ENCODE assay signal across 23 cellular contexts in genomic region chr1:48760889-48761288, GRCh38. TPM values are rescaled to one million over a fixed set of nuclear protein-coding genes. Genes with fewer than 3 reads are reported as not detected.
DNase-seq lines count a peak whose midpoint lies in the region; ATAC-seq, FAIRE-seq and TF ChIP-seq lines count a peak whose summit lies in the region.
"Had no signal": no experiment of that assay in that cellular context is flagged by ENCODE, and none has a peak within 500 bp of the region (broad histone marks: within the 10 kb centered on the region; RNA-seq: fewer than 3 reads in every experiment).

No MANE protein-coding gene starts in this region.

- H3F3A ChIP-seq in SK-N-SH (replicated peaks; ENCODE audit: insufficient read depth), result no peaks in the 10 kb centered on the region

- no peaks in the 10 kb centered on the region for H3K9me2 ChIP-seq in SK-N-SH

- H3K36me3 Mint-ChIP-seq in astrocyte (ENCODE audit: low read depth, unreplicated experiment) (peaks cover 2% of the 10 kb centered on the region), nephron progenitor cell (ENCODE audit: low read depth) (peaks cover 73% of the 10 kb centered on the region)

- no peak overlapping the region for H3K4me3 ChIP-seq in SK-N-SH (ENCODE audit: low read depth in 2 of 2, low read length in 1 of 2)
- no peak overlapping the region for H3K4me3 ChIP-seq in astrocyte (ENCODE audit: insufficient read depth, low read depth, low read length)
- H3K4me3 ChIP-seq in foreskin fibroblast (ENCODE audit: low read depth in 1 of 2, low read length in 2 of 2), result peak overlapping the region in 1 of 2 donors; percentile 1
- H3K4me3 ChIP-seq in lower leg skin (ENCODE audit: low read depth, poor library complexity, severe bottlenecking), result no peak overlapping the region
- H3K4me3 ChIP-seq: HAP-1 had no signal

- no peaks in the 10 kb centered on the region for H3K79me2 ChIP-seq in SK-N-SH (ENCODE audit: insufficient read depth)
- H3K79me2 ChIP-seq in astrocyte (ENCODE audit: insufficient read depth, low read length), result no peaks in the 10 kb centered on the region

- H3K27me3 Mint-ChIP-seq in astrocyte (ENCODE audit: low read depth, unreplicated experiment) (peaks cover 2% of the 10 kb centered on the region), nephron progenitor cell (ENCODE audit: low read depth, poor library complexity) (peaks cover 2% of the 10 kb centered on the region)

- peaks cover 4% of the 10 kb centered on the region for H3K4me1 Mint-ChIP-seq in astrocyte (ENCODE audit: low read depth, unreplicated experiment)
- no peaks in the 10 kb centered on the region for H3K4me1 Mint-ChIP-seq in nephron progenitor cell
- H3K4me1 Mint-ChIP-seq: CD4-positive, CD25-positive, alpha-beta regulatory T cell had no signal

- H3K4me2 ChIP-seq in SK-N-SH (peak overlapping the region; percentile 32; the same call in 1 of the 2 replicates), astrocyte (ENCODE audit: low read length) (peak overlapping the region; percentile 6)

- no peak; the same call in 2 of the 3 replicates for ATAC-seq in SK-N-SH treated with all-trans-retinoic acid at 6 μM for 48 hours
- no peak for ATAC-seq in GM18861 (IDR thresholded peaks at IDR 0.05; ENCODE audit: unreplicated experiment)
- ATAC-seq: Panc1 had no signal

- H3K27ac ChIP-seq in SK-N-SH (ENCODE audit: low read depth in 2 of 2, low read length in 1 of 2), result peak overlapping the region in 1 of 2 experiments; percentile 44; a peak in 1 of 4 replicates
- H3K27ac ChIP-seq in astrocyte (ENCODE audit: low read depth, low read length), result no peak overlapping the region
- H3K27ac ChIP-seq: 22Rv1 had no signal

- TF ChIP-seq RAD21 in SK-N-SH (IDR thresholded peaks at IDR 0.05; ENCODE audit: low read length), result no peak

- H3K4me3 Mint-ChIP-seq in astrocyte (ENCODE audit: unreplicated experiment), result no peak overlapping the region
- no peak overlapping the region for H3K4me3 Mint-ChIP-seq in nephron progenitor cell
- H3K4me3 Mint-ChIP-seq: CD4-positive, CD25-positive, alpha-beta regulatory T cell had no signal

- H3K9me3 Mint-ChIP-seq in astrocyte (ENCODE audit: unreplicated experiment) (peaks cover 2% of the 10 kb centered on the region), nephron progenitor cell (no peaks in the 10 kb centered on the region)

- H3K9me3 ChIP-seq in SK-N-SH (no peaks in the 10 kb centered on the region), astrocyte (ENCODE audit: insufficient read depth, low read depth, low read length) (no peaks in the 10 kb centered on the region)
- H3K9me3 ChIP-seq: HAP-1 had no signal

- no peak for DNase-seq in SK-N-SH
- no peak for DNase-seq in astrocyte (ENCODE audit: low read depth)
- peak; percentile 5 to 70 for DNase-seq in foreskin fibroblast
- no peak for DNase-seq in DMS 273 treated with DMSO at 0.1 percent for 48 hours (lab: John Stamatoyannopoulos, UW)
- no peak for DNase-seq in nephron progenitor cell
- DNase-seq in lower leg skin (ENCODE audit: low spot score in 2 of 2), result no peak
- DNase-seq: ACHN; CD4-positive, CD25-positive, alpha-beta regulatory T cell; DMS79 treated with DMSO at 0.1 percent for 48 hours; KBM-7; MM.1S; NCI-H1048; NCI-H1417 treated with DMSO at 0.1 percent for 48 hours; NCI-H187; NCI-H446 treated with DMSO at 0.1 percent for 48 hours; NCI-H526 treated with DMSO at 0.1 percent for 48 hours; SIG-M5 had no signal

- CTCF ChIA-PET in SK-N-SH (lab: Yijun Ruan, JAX), result interaction anchor here (1.4 kb wide), 1 partner anchor 1588 kb away, joined by 4 read pairs; no protein-coding TSS in a partner anchor

- intact Hi-C loops in lower leg skin (cut with DNase I; ENCODE audit: low total_unique reads), result no loop called here

- TF ChIP-seq POLR2A in lower leg skin (IDR thresholded peaks at IDR 0.05), result no peak

- H3K27ac Mint-ChIP-seq in astrocyte (ENCODE audit: unreplicated experiment) (no peak overlapping the region), nephron progenitor cell (no peak overlapping the region)
- H3K27ac Mint-ChIP-seq: CD4-positive, CD25-positive, alpha-beta regulatory T cell had no signal

- H3K4me1 ChIP-seq in SK-N-SH (ENCODE audit: control insufficient read depth in 1 of 2, insufficient read depth in 2 of 2, low read depth in 1 of 2, low read length in 1 of 2), result peaks cover 3 to 9% of the 10 kb centered on the region in 2 experiments; a peak in 3 of 4 replicates
- peaks cover 15% of the 10 kb centered on the region for H3K4me1 ChIP-seq in astrocyte (ENCODE audit: insufficient read depth, low read length)
- H3K4me1 ChIP-seq: HAP-1 had no signal

- POLR2A ChIA-PET in SK-N-SH (lab: Yijun Ruan, JAX), result no interaction called here

- 68% methylated on average over 8 of the region's 8 CpGs for WGBS in SK-N-SH (ENCODE audit: low lambda C conversion rate)
- 55 to 79% methylated on average over 8 of the region's 8 CpGs for WGBS in lower leg skin, 2 donors

- H3K36me3 ChIP-seq in SK-N-SH (replicated peaks in 1 of 2; ENCODE audit: control insufficient read depth in 1 of 2, insufficient read depth in 2 of 2, low read length in 1 of 2), result peaks cover 9 to 50% of the 10 kb centered on the region in 2 experiments
- no peaks in the 10 kb centered on the region for H3K36me3 ChIP-seq in astrocyte (ENCODE audit: insufficient read depth, low read length)
- H3K36me3 ChIP-seq: HAP-1 had no signal

- H2AFZ ChIP-seq in SK-N-SH (ENCODE audit: low read depth) (no peak overlapping the region), astrocyte (ENCODE audit: low read depth, low read length) (no peak overlapping the region)

- no peak for TF ChIP-seq EP300 in SK-N-SH (IDR thresholded peaks at IDR 0.05; ENCODE audit: borderline replicate concordance in 1 of 2, low read depth in 1 of 2, low read length in 1 of 2)

- no peaks in the 10 kb centered on the region for H4K20me1 ChIP-seq in SK-N-SH (ENCODE audit: insufficient read depth)
- H4K20me1 ChIP-seq in astrocyte (ENCODE audit: insufficient read depth, low read length), result no peaks in the 10 kb centered on the region

- H3K9ac ChIP-seq in SK-N-SH (no peak overlapping the region), astrocyte (ENCODE audit: low read length) (no peak overlapping the region)

- FAIRE-seq in astrocyte (lab: Jason Lieb, UNC), result no peak

- no peaks in the 10 kb centered on the region for H3K27me3 ChIP-seq in SK-N-SH (ENCODE audit: insufficient read depth)
- H3K27me3 ChIP-seq in astrocyte (ENCODE audit: insufficient read depth, low read length), result no peaks in the 10 kb centered on the region

- TF ChIP-seq CTCF in SK-N-SH (IDR thresholded peaks at IDR 0.05) (no peak), astrocyte (IDR thresholded peaks at IDR 0.05; ENCODE audit: insufficient read depth, low read depth, low read length) (no peak), foreskin fibroblast (IDR thresholded peaks at IDR 0.05; ENCODE audit: low read depth, low read length) (no peak), nephron progenitor cell (IDR thresholded peaks at IDR 0.05) (no peak), lower leg skin (IDR thresholded peaks at IDR 0.05) (no peak)

TF ChIP-seq in SK-N-SH, 30 proteins besides CTCF, POLR2A, EP300 and RAD21 (continues in another document):
- TF ChIP-seq FOSL2 (IDR thresholded peaks at IDR 0.05; ENCODE audit: borderline replicate concordance, low read depth), result no peak
- TF ChIP-seq FOXJ3 (CRISPR knock-in tag; IDR thresholded peaks at IDR 0.05), result no peak
- TF ChIP-seq, protein P1, sequence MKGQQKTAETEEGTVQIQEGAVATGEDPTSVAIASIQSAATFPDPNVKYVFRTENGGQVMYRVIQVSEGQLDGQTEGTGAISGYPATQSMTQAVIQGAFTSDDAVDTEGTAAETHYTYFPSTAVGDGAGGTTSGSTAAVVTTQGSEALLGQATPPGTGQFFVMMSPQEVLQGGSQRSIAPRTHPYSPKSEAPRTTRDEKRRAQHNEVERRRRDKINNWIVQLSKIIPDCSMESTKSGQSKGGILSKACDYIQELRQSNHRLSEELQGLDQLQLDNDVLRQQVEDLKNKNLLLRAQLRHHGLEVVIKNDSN (IDR thresholded peaks at IDR 0.05; ENCODE audit: borderline replicate concordance, low read depth), result no peak
- no peak for TF ChIP-seq GATA2 (CRISPR knock-in tag; IDR thresholded peaks at IDR 0.05)
- no peak for TF ChIP-seq RCOR1 (IDR thresholded peaks at IDR 0.05; ENCODE audit: low read length)

TF ChIP-seq in SK-N-SH treated with all-trans-retinoic acid at 6 μM for 48 hours, 23 proteins besides CTCF, POLR2A, EP300 and RAD21:
- TF ChIP-seq ZFP3 (CRISPR knock-in tag; IDR thresholded peaks at IDR 0.05) (no peak), RARB (CRISPR knock-in tag; IDR thresholded peaks at IDR 0.05) (no peak)

RNA-seq across cellular contexts. Expression of gene BEND5, which starts 15.8 kb away (rescaled TPM):
- polyA plus RNA-seq in SK-N-SH (2012; rRNA removed), result 4.3 and 5.6 TPM in 2 replicates
- 5.8 and 6.3 TPM in 2 replicates for polyA plus RNA-seq in SK-N-SH (2012; cell fraction: cytosol; rRNA removed)
- 3.2 and 4.1 TPM in 2 replicates for polyA plus RNA-seq in SK-N-SH (2012; cell fraction: nucleus; rRNA removed)
- total RNA-seq in astrocyte, result 1.4 and 2.7 TPM in 2 replicates
- total RNA-seq in lower leg skin, result 1 to 10 TPM in 2 of 4 donors, under 1 TPM in 1, not detected in 1; 0.67 to 2.5 (median 1.1) TPM
- polyA plus RNA-seq: BJ had no signal

Comparison
In these comparisons a context has a peak if more than half of its experiments do, and no peak if none do; other contexts are left out.
1. DNase-seq: peak in foreskin fibroblast (2 of 2); none in SK-N-SH (single experiment), astrocyte (single experiment), DMS 273 treated with DMSO at 0.1 percent for 48 hours (single experiment), nephron progenitor cell (single experiment) and lower leg skin (0 of 2).